In the genomic region with DNA sequence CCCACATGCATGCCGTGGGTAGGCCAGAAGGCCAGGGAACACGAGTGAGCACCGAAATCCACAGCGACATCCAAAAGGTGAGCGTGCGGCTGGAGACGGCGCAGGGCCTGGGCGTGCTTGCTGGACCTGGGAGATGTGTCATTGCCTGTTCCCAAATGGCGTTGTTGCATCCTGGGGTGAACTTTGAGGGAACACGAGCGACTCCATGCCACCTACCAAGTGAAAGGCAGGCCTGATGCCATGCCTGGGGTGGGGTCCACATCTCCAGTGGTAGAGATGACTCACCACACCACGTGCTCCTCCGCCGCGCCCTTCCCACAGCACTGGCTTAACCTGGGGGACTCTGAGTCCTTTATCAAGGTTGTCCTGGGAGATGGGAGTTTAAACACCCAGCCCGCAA, we compare ENCODE assay signal across 31 cellular contexts. TPM values are rescaled to one million over a fixed set of nuclear protein-coding genes. Genes with fewer than 3 reads are reported as not detected.
"Had no signal": no experiment of that assay in that cellular context is flagged by ENCODE, and none has a peak within 500 bp of the region (broad histone marks: within the 10 kb centered on the region; RNA-seq: fewer than 3 reads in every experiment).

No MANE protein-coding gene starts in this region.

- H3K4me3 ChIP-seq: ascending aorta, cardiac muscle cell had no signal

- H3K4me1 ChIP-seq: ascending aorta had no signal

- H3K36me3 ChIP-seq: ascending aorta, cardiac muscle cell had no signal

- H3K27me3 ChIP-seq: ascending aorta, cardiac muscle cell had no signal

- H3K27ac ChIP-seq: ascending aorta, cardiac muscle cell, VCaP had no signal

- H3K9me3 ChIP-seq: ascending aorta had no signal

- DNase-seq: activated B cell treated with CpG ODN at 0.5 μM for 24 hours; activated CD4-positive, alpha-beta memory T cell treated with anti-CD3 and anti-CD28 coated beads for 36 hours; activated CD4-positive, alpha-beta T cell treated with anti-CD3 and anti-CD28 coated beads for 4 hours; activated CD4-positive, alpha-beta T cell treated with anti-CD3 and anti-CD28 coated beads, Interleukin-2, amount 10 ng/mL, durations not matched to agents 24 days and 14 days; activated CD4-positive, alpha-beta T cell treated with anti-CD3 and anti-CD28 coated beads, Interleukin-2, amount 50 U/mL, for 1 hour; activated CD4-positive, alpha-beta T cell treated with anti-CD3 and anti-CD28 coated beads, Interleukin-2, amount 50 U/mL, for 4 hours; activated CD4-positive, CD25-positive, alpha-beta regulatory T cell treated with anti-CD3 and anti-CD28 coated beads, Interleukin-2, amount 50 U/mL, for 72 hours; activated CD8-positive, alpha-beta memory T cell treated with anti-CD3 and anti-CD28 coated beads, Interleukin-2, amount 50 U/mL, for 4 hours; activated CD8-positive, alpha-beta T cell treated with anti-CD3 and anti-CD28 coated beads for 36 hours; activated effector memory CD4-positive, alpha-beta T cell treated with Interleukin-2 at 50 U/mL for 16 hours; activated gamma-delta T cell; activated naive CD4-positive, alpha-beta T cell treated with anti-CD3 and anti-CD28 coated beads, Interleukin-2, amount 10 ng/mL, durations not matched to agents 7 days and 5 days; activated naive CD4-positive, alpha-beta T cell treated with Interleukin-2 at 50 U/mL for 16 hours; activated naive CD8-positive, alpha-beta T cell treated with anti-CD3 and anti-CD28 coated beads, Interleukin-2, amount 10 ng/mL, durations not matched to agents 7 days and 5 days; activated naive CD8-positive, alpha-beta T cell treated with anti-CD3 and anti-CD28 coated beads, Interleukin-2, amount 50 U/mL, for 24 hours; activated T-cell treated with anti-CD3 and anti-CD28 coated beads for 4 hours; activated T-cell treated with anti-CD3 and anti-CD28 coated beads, Interleukin-2, amount 50 U/mL, for 1 hour; activated T-cell treated with anti-CD3 and anti-CD28 coated beads, Interleukin-2, amount 50 U/mL, for 4 hours; activated T-cell treated with anti-CD3 and anti-CD28 coated beads, Interleukin-2, amount 50 U/mL, for 72 hours; amygdala; anterior cingulate cortex; caudate nucleus; cerebellar nuclear complex; T-helper 1 cell; T-helper 2 cell; T-helper 9 cell had no signal

- ATAC-seq: activated CD8-positive, alpha-beta T cell treated with anti-CD3 and anti-CD28 coated beads for 36 hours; activated naive CD8-positive, alpha-beta T cell treated with anti-CD3 and anti-CD28 coated beads, Interleukin-2, amount 50 U/mL, for 24 hours; activated T-cell treated with anti-CD3 and anti-CD28 coated beads, Interleukin-2, amount 50 U/mL, for 4 hours; activated T-cell treated with anti-CD3 and anti-CD28 coated beads, Interleukin-2, amount 50 U/mL, for 72 hours had no signal

- FAIRE-seq: bronchial epithelial cell, TTC549 had no signal

RNA-seq across cellular contexts. Expression of a gene that starts 24.7 kb away (rescaled TPM):
- total RNA-seq: activated B cell treated with CpG ODN at 0.5 μM for 24 hours, bronchial epithelial cell had no signal
